In the genomic region with DNA sequence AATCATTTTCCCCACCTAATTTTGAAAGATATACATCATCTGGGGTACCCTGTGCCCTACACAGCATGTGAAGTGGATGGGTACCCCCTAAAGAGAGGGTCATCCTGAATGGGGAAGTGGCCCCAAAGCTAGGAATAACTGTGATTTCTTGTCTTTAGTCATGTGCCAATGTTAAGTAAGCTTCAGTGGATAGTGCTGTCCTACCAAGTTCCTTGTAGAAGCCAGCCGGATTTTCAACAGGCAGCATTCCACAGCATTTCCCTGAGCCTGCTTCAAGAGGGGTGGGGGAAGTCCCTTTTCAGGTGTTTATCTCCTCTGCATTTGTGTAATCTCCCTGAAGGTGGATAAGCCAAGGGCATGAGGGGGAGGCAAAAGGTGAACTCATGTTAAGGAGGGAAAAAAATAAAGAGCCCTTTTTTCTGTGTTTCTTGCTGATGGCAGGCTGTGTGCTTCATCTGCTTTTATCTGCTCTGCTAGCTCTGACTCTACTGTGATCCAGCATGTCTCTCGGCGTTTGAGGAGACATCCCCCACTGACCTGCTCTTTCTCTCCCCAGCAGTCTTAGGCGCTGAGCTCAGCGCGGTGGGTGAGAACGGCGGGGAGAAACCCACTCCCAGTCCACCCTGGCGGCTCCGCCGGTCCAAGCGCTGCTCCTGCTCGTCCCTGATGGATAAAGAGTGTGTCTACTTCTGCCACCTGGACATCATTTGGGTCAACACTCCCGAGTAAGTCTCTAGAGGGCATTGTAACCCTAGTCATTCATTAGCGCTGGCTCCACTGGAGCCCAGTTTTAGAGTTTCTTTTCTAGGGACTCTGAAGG, we compare ENCODE assay signal across 8 cellular contexts. TPM values are rescaled to one million over a fixed set of nuclear protein-coding genes. Genes with fewer than 3 reads are reported as not detected.
DNase-seq lines count a peak whose midpoint lies in the region; ATAC-seq, FAIRE-seq and TF ChIP-seq lines count a peak whose summit lies in the region.

No MANE protein-coding gene starts in this region.

- H3K9me3 ChIP-seq in iPS-15b (ENCODE audit: control insufficient read depth, insufficient read depth, low read length), result no peaks in the 10 kb centered on the region
- no peaks in the 10 kb centered on the region for H3K9me3 ChIP-seq in spleen
- no peaks in the 10 kb centered on the region for H3K9me3 ChIP-seq in A673 (ENCODE audit: low read depth, low read length, poor library complexity, severe bottlenecking)

- CTCF ChIA-PET in A673 (lab: Charles Lee), result interaction anchor here (0.9 kb wide), 1 partner anchor 58 kb away, joined by 5 read pairs; no protein-coding TSS in a partner anchor

- 29 to 68% (median 49%) methylated on average over 15 of the region's 15 CpGs for WGBS in spleen, 5 donors

- peak overlapping the region; percentile 32 for H3K9ac ChIP-seq in iPS-15b (ENCODE audit: low read depth, low read length)

- H3K36me3 ChIP-seq in iPS-15b (ENCODE audit: control insufficient read depth, insufficient read depth, low read length) (no peaks in the 10 kb centered on the region), spleen (peaks cover 0 to 8% (median 2%) of the 10 kb centered on the region in 6 donors), A673 (ENCODE audit: insufficient read depth, low read length, poor library complexity, severe bottlenecking) (no peaks in the 10 kb centered on the region)

- no TSS peak for BruUV-seq in A673 (replicated peaks; lab: Mats Ljungman, UMichigan)

- TF ChIP-seq CTCF in VCaP (conservative IDR thresholded peaks at IDR 0.05), result peak; percentile 46
- peak in 4 of 11 experiments; percentile 17 to 36 (median 25) for TF ChIP-seq CTCF in spleen (IDR thresholded peaks at IDR 0.05 in 8 of 11, conservative IDR thresholded peaks at IDR 0.05 in 3 of 11)
- TF ChIP-seq CTCF in A673 (conservative IDR thresholded peaks at IDR 0.05; ENCODE audit: low read depth, low read length), result no peak

- H3K27ac ChIP-seq in VCaP (no peak overlapping the region), spleen (peak overlapping the region in 7 of 8 donors; percentile 9 to 77 (median 70)), A673 (ENCODE audit: low read depth, low read length, poor library complexity, severe bottlenecking) (no peak overlapping the region)

- H3K4me3 ChIP-seq in iPS-15b (ENCODE audit: low read depth, low read length), result peak overlapping the region; percentile 69
- peak overlapping the region in 7 of 8 donors; percentile 43 to 75 (median 46) for H3K4me3 ChIP-seq in spleen
- H3K4me3 ChIP-seq in A673 (ENCODE audit: low read depth, low read length, poor library complexity, severe bottlenecking), result no peak overlapping the region

- DNase-seq in GM19239 (ENCODE audit: insufficient read length, low spot score) (no peak), spleen (peak; percentile 71), A673 (ENCODE audit: low spot score) (no peak), hypothalamus (lab: John Stamatoyannopoulos, UW) (no peak), H54 (ENCODE audit: insufficient read length, low spot score) (no peak)

- no peak for ATAC-seq in GM21360 (IDR thresholded peaks at IDR 0.05; ENCODE audit: unreplicated experiment)

- intact Hi-C loops in spleen (cut with DNase I; ENCODE audit: low total_unique reads), result loop anchor here (2.0 kb wide), 1 partner anchor 315 kb away; no protein-coding TSS in a partner anchor
- intact Hi-C loops in A673 (cut with micrococcal nuclease; ENCODE audit: unreplicated experiment), result loop anchor here (5.0 kb wide), 2 partner anchors 140 to 310 kb away; no protein-coding TSS in a partner anchor

- POLR2A ChIA-PET in A673 (lab: Charles Lee; ENCODE audit: low non-redundant PET), result no interaction called here

- no peak for TF ChIP-seq POLR2A in spleen (IDR thresholded peaks at IDR 0.05)
- no peak for TF ChIP-seq POLR2A in H54 (IDR thresholded peaks at IDR 0.05; ENCODE audit: low read depth, low read length)

- peak; percentile 4 for FAIRE-seq in GM19239 (lab: Jason Lieb, UNC)
- FAIRE-seq in H54 (lab: Jason Lieb, UNC), result no peak

- H3K27me3 ChIP-seq in iPS-15b (ENCODE audit: control insufficient read depth, insufficient read depth, low read length), result peaks cover 19% of the 10 kb centered on the region
- peaks cover 0 to 35% (median 15%) of the 10 kb centered on the region in 7 donors for H3K27me3 ChIP-seq in spleen (replicated peaks in 1 of 7)
- peaks cover 25% of the 10 kb centered on the region for H3K27me3 ChIP-seq in A673 (replicated peaks; ENCODE audit: insufficient read depth, low read depth, low read length, poor library complexity)

- H3K4me1 ChIP-seq in iPS-15b (ENCODE audit: control insufficient read depth, insufficient read depth, low read length), result peaks cover 20% of the 10 kb centered on the region
- H3K4me1 ChIP-seq in spleen, result peaks cover 3 to 49% (median 25%) of the 10 kb centered on the region in 6 donors
- H3K4me1 ChIP-seq in A673 (ENCODE audit: insufficient read depth, low read length, poor library complexity, severe bottlenecking), result no peaks in the 10 kb centered on the region

RNA-seq across cellular contexts. Expression of a gene that starts 1.8 kb away (rescaled TPM):
- total RNA-seq in spleen, result 10 to 100 TPM in 5 of 7 donors, 1 to 10 TPM in 2; 5.5 to 27.1 (median 15.1) TPM
- polyA plus RNA-seq in spleen, result 10 to 100 TPM in 1 of 3 donors, 1 to 10 TPM in 2; 5.2 to 16.5 (median 7.2) TPM
- total RNA-seq in A673 (2021), result not detected in 2 replicates

Comparison
In these comparisons a context has a peak if more than half of its experiments do, and no peak if none do; other contexts are left out.
1. H3K27ac ChIP-seq: peak in spleen (7 of 8); none in VCaP (single experiment) and A673 (single experiment).